8 cellular contexts compared by ENCODE assay signal in the genomic region with DNA sequence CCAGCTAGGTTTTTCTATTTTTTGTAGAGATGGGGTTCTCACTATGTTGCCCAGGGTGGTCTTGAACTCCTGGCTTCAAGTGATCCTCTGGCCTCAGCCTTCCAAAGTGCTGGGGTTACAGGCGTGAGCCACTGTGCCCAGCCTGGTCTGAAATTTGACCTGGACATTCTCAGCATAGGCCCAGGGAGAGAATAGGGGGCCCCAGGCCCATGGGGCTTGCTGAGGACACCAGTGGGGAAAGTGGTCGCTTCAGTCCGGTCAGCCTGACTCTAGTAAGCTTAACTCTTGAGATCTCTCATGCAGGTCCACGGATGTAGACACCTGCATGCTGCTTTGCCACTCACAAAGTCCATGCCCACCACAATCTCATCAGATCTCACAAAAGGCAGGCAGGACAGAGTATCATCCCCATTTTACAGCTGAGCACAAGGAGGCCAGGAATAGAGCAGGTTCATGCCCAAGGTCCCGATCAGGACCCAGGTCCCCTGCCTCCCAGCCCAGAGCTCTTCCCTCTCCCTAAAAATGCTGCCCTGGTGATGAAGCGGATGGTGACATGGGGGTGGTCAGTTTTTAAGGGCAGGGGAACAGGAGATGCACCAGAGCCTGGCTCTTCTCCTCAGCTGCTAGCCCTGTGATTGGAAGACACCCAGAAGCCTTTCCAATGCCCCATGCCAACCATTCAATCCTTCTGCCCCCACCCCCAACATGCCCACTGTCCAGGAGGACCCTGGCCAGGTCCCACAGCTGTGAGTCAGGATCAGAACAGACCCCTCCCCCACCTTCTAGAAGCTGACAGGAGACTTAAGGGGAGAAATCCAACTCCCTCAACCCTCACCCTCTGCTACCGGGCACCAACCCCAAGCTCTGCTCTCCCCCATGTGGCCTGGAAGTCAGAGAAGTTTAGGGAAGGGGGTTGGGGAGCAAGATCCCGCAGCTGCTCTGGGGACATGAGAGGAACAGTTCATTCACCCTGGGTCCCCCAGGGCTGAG. TPM values are rescaled to one million over a fixed set of nuclear protein-coding genes. Genes with fewer than 3 reads are reported as not detected.
A peak's percentile ranks its signal among the peaks of the same experiment; 100 is the strongest.
DNase-seq lines count a peak whose midpoint lies in the region; ATAC-seq and TF ChIP-seq lines count a peak whose summit lies in the region.

No MANE protein-coding gene starts in this region.

- TF ChIP-seq CTCF in fibroblast of villous mesenchyme (IDR thresholded peaks at IDR 0.05; ENCODE audit: insufficient read depth, low read depth, low read length) (no peak), retinal pigment epithelial cell (conservative IDR thresholded peaks at IDR 0.05; ENCODE audit: low read depth, low read length) (no peak)

- peak overlapping the region; percentile 76 to 83 (median 77) for H3K4me3 Mint-ChIP-seq in T-cell

- H3K9me3 Mint-ChIP-seq in T-cell: no peaks in the 10 kb centered on the region

- H3K27me3 Mint-ChIP-seq in T-cell: peaks cover 0 to 3% of the 10 kb centered on the region in 2 donors

- no peak for ATAC-seq in T-cell (replicated peaks in 1 of 4)
- ATAC-seq in HG02759 (IDR thresholded peaks at IDR 0.05; ENCODE audit: unreplicated experiment): no peak
- no peak for ATAC-seq in esophagus mucosa

- no peak for DNase-seq in T-cell
- DNase-seq in fibroblast of villous mesenchyme (ENCODE audit: low read depth): peak; percentile 50
- no peak for DNase-seq in retinal pigment epithelial cell (ENCODE audit: low read depth)
- no peak for DNase-seq in inferior parietal cortex (ENCODE audit: extremely low spot score)
- no peak for DNase-seq in RPMI8226

- H3K36me3 Mint-ChIP-seq in T-cell: no peaks in the 10 kb centered on the region

- POLR2A ChIA-PET in T-cell (lab: Charles Lee): interaction anchor here in 1 of 2 donors (0.6 kb wide), 1 partner anchor 313 kb away, joined by 3 read pairs; a partner anchor contains a TSS

- H3K27ac Mint-ChIP-seq in T-cell: peak overlapping the region; percentile 57 to 86

- CTCF ChIA-PET in T-cell (lab: Charles Lee): interaction anchor here (0.6 to 0.8 kb wide), 3 partner anchors 12 to 1089 kb away, joined by 3 to 7 read pairs (median 4); no protein-coding TSS in a partner anchor

- H3K4me1 Mint-ChIP-seq in T-cell: peaks cover 20 to 55% (median 54%) of the 10 kb centered on the region in 3 donors

- H3K4me3 ChIP-seq in GM08714 (ENCODE audit: low read length): peak overlapping the region; percentile 75; the same call in 1 of the 2 replicates
- H3K4me3 ChIP-seq in fibroblast of villous mesenchyme (ENCODE audit: low read depth, low read length): peak overlapping the region; percentile 88
- peak overlapping the region; percentile 74 for H3K4me3 ChIP-seq in retinal pigment epithelial cell (ENCODE audit: low read length)

RNA-seq across cellular contexts. Expression of a gene that starts 1.8 kb away (rescaled TPM):
- 10 to 100 TPM in 2 of 5 donors, 1 to 10 TPM in 3; 4.1 to 19.3 (median 8.1) TPM for total RNA-seq in T-cell
- total RNA-seq in fibroblast of villous mesenchyme: 25.5 and 33.2 TPM in 2 replicates
- 10.6 TPM for total RNA-seq in esophagus mucosa

RNA-seq across cellular contexts. Expression of a gene that starts 9.0 kb away (rescaled TPM):
- total RNA-seq in T-cell: 10 to 100 TPM in 3 of 5 donors, 1 to 10 TPM in 2; 8.5 to 18.3 (median 15.9) TPM
- total RNA-seq in fibroblast of villous mesenchyme: 49.6 and 55.7 TPM in 2 replicates
- total RNA-seq in esophagus mucosa: 30.3 TPM

RNA-seq across cellular contexts. Expression of a gene that starts 13.7 kb away (rescaled TPM):
- total RNA-seq in T-cell (10 to 100 TPM; 45.2 to 69.9 (median 53.0) TPM), fibroblast of villous mesenchyme (108 and 116 TPM in 2 replicates), esophagus mucosa (41.7 TPM)

RNA-seq across cellular contexts. Expression of a gene that starts 43.0 kb away (rescaled TPM):
- total RNA-seq in T-cell (under 1 TPM; 0.28 to 0.72 (median 0.64) TPM), fibroblast of villous mesenchyme (under 0.01 TPM in 1 of 2 replicates, not detected in the other), esophagus mucosa (6.0 TPM)

RNA-seq across cellular contexts. Expression of a gene that starts 56.7 kb away (rescaled TPM):
- 10 to 100 TPM; 27.9 to 35.8 (median 30.9) TPM for total RNA-seq in T-cell
- 31.1 and 35.1 TPM in 2 replicates for total RNA-seq in fibroblast of villous mesenchyme
- 8.6 TPM for total RNA-seq in esophagus mucosa
